Comparison of ENCODE assay signal across 23 cellular contexts in genomic region chr11:107197932-107198331, GRCh38.
DNase-seq lines count a peak whose midpoint lies in the region; ATAC-seq, FAIRE-seq and TF ChIP-seq lines count a peak whose summit lies in the region.
"Had no signal": no experiment of that assay in that cellular context is flagged by ENCODE, and none has a peak within 500 bp of the region (broad histone marks: within the 10 kb centered on the region; RNA-seq: fewer than 3 reads in every experiment).

No MANE protein-coding gene starts in this region.

- no peak for FAIRE-seq in HepG2 (lab: Jason Lieb, UNC)
- FAIRE-seq: A204.1, D721Med, GM12878, GM12892, GM18507, GM19239 had no signal

- POLR2A ChIA-PET in HepG2 (lab: Yijun Ruan, JAX) = no interaction called here

- H3K27ac ChIP-seq in 22Rv1 (peak overlapping the region; percentile 71), HepG2 (ENCODE audit: extremely low read length, insufficient read depth, low read length) (peak overlapping the region; percentile 68)
- H3K27ac ChIP-seq in BLaER1 treated with 17β-estradiol and CSF1 and Interleukin-3, amounts not matched to agents 10 nM and 100 nM = peak overlapping the region in 9 of 11 experiments; percentile 45 to 80 (median 70); a peak in 18 of 22 replicates

- TF ChIP-seq RAD21 in HepG2 (CRISPR knock-in tag; IDR thresholded peaks at IDR 0.05) = no peak

- ATAC-seq in HepG2 (no peak), GM18519 (IDR thresholded peaks at IDR 0.05; ENCODE audit: low FRiP score, unreplicated experiment) (no peak)
- ATAC-seq: GM12878 had no signal

- H3K9ac ChIP-seq in BLaER1 treated with 17β-estradiol and CSF1 and Interleukin-3, amounts not matched to agents 10 nM and 100 nM = peak overlapping the region in 4 of 11 experiments; percentile 5 to 50 (median 19); a peak in 7 of 22 replicates
- H3K9ac ChIP-seq in HepG2 (ENCODE audit: insufficient read depth, low read depth, low read length) = no peak overlapping the region

- H3K4me2 ChIP-seq in BLaER1 treated with 17β-estradiol and CSF1 and Interleukin-3, amounts not matched to agents 10 nM and 100 nM = peak overlapping the region; percentile 26 to 75 (median 54); a peak in 21 of 22 replicates
- H3K4me2 ChIP-seq in HepG2 (ENCODE audit: low read depth, low read length) = no peak overlapping the region

- in situ Hi-C loops in HepG2 (cut with HindIII; ENCODE audit: extremely low pct_ligation_motif_present, low pct_unique_long_range_greater_than_20kb) = no loop called here

- no peak overlapping the region for H3K4me3 ChIP-seq in BLaER1 treated with 17β-estradiol and CSF1 and Interleukin-3, amounts not matched to agents 10 nM and 100 nM
- H3K4me3 ChIP-seq in HepG2 (replicated peaks in 1 of 3; ENCODE audit: insufficient read depth in 1 of 3, low read depth in 2 of 3, low read length in 3 of 3) = no peak overlapping the region
- H3K4me3 ChIP-seq: GM12878 had no signal

- 3% methylated on average over 2 of the region's 2 CpGs for WGBS in HepG2 (ENCODE audit: low lambda C conversion rate)

- no peak for TF ChIP-seq POLR2A in HepG2 (IDR thresholded peaks at IDR 0.05; ENCODE audit: insufficient read depth in 1 of 2, low read depth in 2 of 2, low read length in 2 of 2)

- CTCF ChIA-PET in HepG2 (lab: Yijun Ruan, JAX; ENCODE audit: low intra/inter-chr PET ratio, low total read pairs) = no interaction called here

- H4K20me1 ChIP-seq in BLaER1 treated with 17β-estradiol and CSF1 and Interleukin-3, amounts not matched to agents 10 nM and 100 nM = no peaks in the 10 kb centered on the region
- no peaks in the 10 kb centered on the region for H4K20me1 ChIP-seq in HepG2 (ENCODE audit: insufficient read depth, low read length)

- peaks cover 0 to 29% (median 16%) of the 10 kb centered on the region in 11 experiments; a peak in 18 of 22 replicates for H3K9me3 ChIP-seq in BLaER1 treated with 17β-estradiol and CSF1 and Interleukin-3, amounts not matched to agents 10 nM and 100 nM (replicated peaks in 1 of 11)
- no peaks in the 10 kb centered on the region for H3K9me3 ChIP-seq in HepG2 (ENCODE audit: low read length)

- DNase-seq in HepG2 (ENCODE audit: low spot score) = peak; percentile 8
- DNase-seq in DMS53 (lab: John Stamatoyannopoulos, UW) = no peak
- DNase-seq: 8988T; AML-193; C1 segment of cervical spinal cord; Calu3; CD4-positive, alpha-beta memory T cell; CD4-positive, CD25-positive, alpha-beta regulatory T cell; CD8-positive, alpha-beta memory T cell; COR-L47; DMS79; DND-41; EL; GDM1 had no signal

- no peaks in the 10 kb centered on the region for H3K36me3 ChIP-seq in BLaER1 treated with 17β-estradiol and CSF1 and Interleukin-3, amounts not matched to agents 10 nM and 100 nM
- no peaks in the 10 kb centered on the region for H3K36me3 ChIP-seq in HepG2 (replicated peaks in 1 of 2; ENCODE audit: control insufficient read depth in 1 of 2, insufficient read depth in 2 of 2, low read length in 2 of 2)

- no peak for TF ChIP-seq CTCF in 22Rv1 (IDR thresholded peaks at IDR 0.05)
- no peak for TF ChIP-seq CTCF in HepG2 (CRISPR knock-in tag; IDR thresholded peaks at IDR 0.05)

- no peaks in the 10 kb centered on the region for H3K27me3 ChIP-seq in BLaER1 treated with 17β-estradiol and CSF1 and Interleukin-3, amounts not matched to agents 10 nM and 100 nM
- no peaks in the 10 kb centered on the region for H3K27me3 ChIP-seq in HepG2 (ENCODE audit: control insufficient read depth in 1 of 2, insufficient read depth in 2 of 2, low read length in 2 of 2)

- intact Hi-C loops in HepG2 (cut with micrococcal nuclease; ENCODE audit: unreplicated experiment) = loop anchor here (5.0 to 10.0 kb wide), 3 partner anchors 189 to 1123 kb away; partner anchors contain the start of genes AASDHPPT, CWF19L2 and KBTBD3

- TF ChIP-seq EP300 in HepG2 (IDR thresholded peaks at IDR 0.05; ENCODE audit: low read depth in 2 of 2, low read length in 2 of 2) (peak in 1 of 2 experiments; percentile 53; a peak in 1 of 4 replicates), HepG2 (CRISPR knock-in tag; IDR thresholded peaks at IDR 0.05; ENCODE audit: borderline replicate concordance) (no peak)

- H3K79me2 ChIP-seq in HepG2 (ENCODE audit: insufficient read depth, low read length) = no peaks in the 10 kb centered on the region

- H3K4me1 ChIP-seq in BLaER1 treated with 17β-estradiol and CSF1 and Interleukin-3, amounts not matched to agents 10 nM and 100 nM = peaks cover 14 to 43% (median 32%) of the 10 kb centered on the region in 10 experiments
- peaks cover 47% of the 10 kb centered on the region for H3K4me1 ChIP-seq in HepG2 (ENCODE audit: insufficient read depth, low read length)

- no peak overlapping the region for H2AFZ ChIP-seq in HepG2 (ENCODE audit: low read length)

- BruUV-seq in HepG2 (replicated peaks; lab: Mats Ljungman, UMichigan) = no TSS peak

TF ChIP-seq in HepG2, 621 proteins besides CTCF, POLR2A, EP300 and RAD21 (continues in another document):
- TF ChIP-seq ZBTB26 (CRISPR knock-in tag; IDR thresholded peaks at IDR 0.05; ENCODE audit: borderline replicate concordance) = no peak
- no peak for TF ChIP-seq TFDP2 (CRISPR knock-in tag; IDR thresholded peaks at IDR 0.05)
- TF ChIP-seq PBX2 (CRISPR knock-in tag; IDR thresholded peaks at IDR 0.05) = no peak
- TF ChIP-seq TBP (CRISPR knock-in tag; IDR thresholded peaks at IDR 0.05) = no peak
- peak; percentile 24; the same call in 1 of the 2 replicates for TF ChIP-seq NR2F2 (IDR thresholded peaks at IDR 0.05; ENCODE audit: borderline replicate concordance, low read depth)
- TF ChIP-seq LBX2 (CRISPR knock-in tag; IDR thresholded peaks at IDR 0.05; ENCODE audit: borderline replicate concordance) = no peak
- no peak for TF ChIP-seq ZNF570 (CRISPR knock-in tag; IDR thresholded peaks at IDR 0.05; ENCODE audit: borderline replicate concordance)
- no peak for TF ChIP-seq DPF2 (CRISPR knock-in tag; IDR thresholded peaks at IDR 0.05; ENCODE audit: borderline replicate concordance, low read depth)
- no peak for TF ChIP-seq NFATC3 (CRISPR knock-in tag; IDR thresholded peaks at IDR 0.05)
- no peak for TF ChIP-seq ZC3H13 (CRISPR knock-in tag; IDR thresholded peaks at IDR 0.05)
- TF ChIP-seq FOXA3 (CRISPR knock-in tag; IDR thresholded peaks at IDR 0.05) = peak; percentile 50; the same call in 1 of the 2 replicates
- TF ChIP-seq TCF7 (IDR thresholded peaks at IDR 0.05; ENCODE audit: low read depth) = peak; percentile 53
- TF ChIP-seq ZNF292 (CRISPR knock-in tag; IDR thresholded peaks at IDR 0.05; ENCODE audit: borderline replicate concordance, low read depth) = no peak
- no peak for TF ChIP-seq FOXO1 (CRISPR knock-in tag; IDR thresholded peaks at IDR 0.05)
- TF ChIP-seq SOX6 (IDR thresholded peaks at IDR 0.05) = no peak
- peak; percentile 45; the same call in 1 of the 2 replicates for TF ChIP-seq SOX6 (CRISPR knock-in tag; IDR thresholded peaks at IDR 0.05)
- no peak for TF ChIP-seq KDM1A (CRISPR knock-in tag; IDR thresholded peaks at IDR 0.05)
- no peak for TF ChIP-seq ZEB1 (IDR thresholded peaks at IDR 0.05; ENCODE audit: insufficient replicate concordance, low read depth)
- TF ChIP-seq ZNF605 (CRISPR knock-in tag; IDR thresholded peaks at IDR 0.05) = no peak
- no peak for TF ChIP-seq FOXK1 (CRISPR knock-in tag; IDR thresholded peaks at IDR 0.05; ENCODE audit: borderline replicate concordance, low read depth)
- TF ChIP-seq GATAD2A (CRISPR knock-in tag; IDR thresholded peaks at IDR 0.05) = peak; percentile 15; the same call in 1 of the 2 replicates
- TF ChIP-seq KAT8 (CRISPR knock-in tag; IDR thresholded peaks at IDR 0.05) = 0 out of 2 replicates have a peak, but pooled peaks have one; percentile 12
- no peak for TF ChIP-seq ZNF839 (CRISPR knock-in tag; IDR thresholded peaks at IDR 0.05; ENCODE audit: borderline replicate concordance)
- no peak for TF ChIP-seq MAZ (IDR thresholded peaks at IDR 0.05; ENCODE audit: borderline replicate concordance, low read depth, low read length)
- no peak for TF ChIP-seq MAZ (CRISPR knock-in tag; IDR thresholded peaks at IDR 0.05; ENCODE audit: low read depth)
- TF ChIP-seq FOXM1 (CRISPR knock-in tag; IDR thresholded peaks at IDR 0.05) = no peak
- TF ChIP-seq CEBPB (IDR thresholded peaks at IDR 0.05; ENCODE audit: borderline replicate concordance, low read depth, low read length) = no peak
